ENCODE assay signal across 24 cellular contexts in genomic region chr10:14696763-14697321, GRCh38.
"Had no signal": no experiment of that assay in that cellular context is flagged by ENCODE, and none has a peak within 500 bp of the region (broad histone marks: within the 10 kb centered on the region; RNA-seq: fewer than 3 reads in every experiment).

No MANE protein-coding gene starts in this region.

- H3K4me3 ChIP-seq: coronary artery, dorsolateral prefrontal cortex, gastrocnemius medialis, heart right ventricle, left ventricle myocardium inferior, lung, ovary, stomach, tibial artery, upper lobe of left lung, uterus had no signal

- H3K27ac ChIP-seq: coronary artery, dorsolateral prefrontal cortex, gastrocnemius medialis, left ventricle myocardium inferior, ovary, stomach, tibial artery, upper lobe of left lung had no signal

- ATAC-seq: esophagus mucosa; gastrocnemius medialis; naive thymus-derived CD4-positive, alpha-beta T cell had no signal

- H3K4me3 Mint-ChIP-seq: naive thymus-derived CD4-positive, alpha-beta T cell had no signal

- H3K27ac Mint-ChIP-seq: naive thymus-derived CD4-positive, alpha-beta T cell had no signal

- H3K36me3 ChIP-seq: gastrocnemius medialis, heart right ventricle, left ventricle myocardium inferior, ovary, stomach, tibial artery, upper lobe of left lung, uterus had no signal

- DNase-seq: central memory CD4-positive, alpha-beta T cell; dorsolateral prefrontal cortex; effector CD8-positive, alpha-beta T cell; gastrocnemius medialis; heart right ventricle; hypothalamus; islet precursor cell; left ventricle myocardium inferior; mesenchymal stem cell; midbrain; naive thymus-derived CD4-positive, alpha-beta T cell; ovary; retina; small intestine; stimulated activated CD4-positive, alpha-beta T cell treated with anti-CD3 and anti-CD28 coated beads, Interleukin-12 subunit alpha, Interleukin-12 subunit beta, amount 100 ng/mL, for 4 hours; stimulated activated naive CD4-positive, alpha-beta T cell; stomach; tibial artery; upper lobe of left lung; uterus had no signal

- H3K9me3 ChIP-seq: gastrocnemius medialis, ovary, stomach, tibial artery, upper lobe of left lung, uterus had no signal

- H3K27me3 ChIP-seq: gastrocnemius medialis, heart right ventricle, ovary, stomach, tibial artery, upper lobe of left lung, uterus had no signal

- FAIRE-seq: endometrium, small intestine had no signal

- H3K4me1 ChIP-seq: gastrocnemius medialis, left ventricle myocardium inferior, tibial artery, upper lobe of left lung, uterus had no signal
